ENCODE assay signal across 1 cellular context in the genomic region with DNA sequence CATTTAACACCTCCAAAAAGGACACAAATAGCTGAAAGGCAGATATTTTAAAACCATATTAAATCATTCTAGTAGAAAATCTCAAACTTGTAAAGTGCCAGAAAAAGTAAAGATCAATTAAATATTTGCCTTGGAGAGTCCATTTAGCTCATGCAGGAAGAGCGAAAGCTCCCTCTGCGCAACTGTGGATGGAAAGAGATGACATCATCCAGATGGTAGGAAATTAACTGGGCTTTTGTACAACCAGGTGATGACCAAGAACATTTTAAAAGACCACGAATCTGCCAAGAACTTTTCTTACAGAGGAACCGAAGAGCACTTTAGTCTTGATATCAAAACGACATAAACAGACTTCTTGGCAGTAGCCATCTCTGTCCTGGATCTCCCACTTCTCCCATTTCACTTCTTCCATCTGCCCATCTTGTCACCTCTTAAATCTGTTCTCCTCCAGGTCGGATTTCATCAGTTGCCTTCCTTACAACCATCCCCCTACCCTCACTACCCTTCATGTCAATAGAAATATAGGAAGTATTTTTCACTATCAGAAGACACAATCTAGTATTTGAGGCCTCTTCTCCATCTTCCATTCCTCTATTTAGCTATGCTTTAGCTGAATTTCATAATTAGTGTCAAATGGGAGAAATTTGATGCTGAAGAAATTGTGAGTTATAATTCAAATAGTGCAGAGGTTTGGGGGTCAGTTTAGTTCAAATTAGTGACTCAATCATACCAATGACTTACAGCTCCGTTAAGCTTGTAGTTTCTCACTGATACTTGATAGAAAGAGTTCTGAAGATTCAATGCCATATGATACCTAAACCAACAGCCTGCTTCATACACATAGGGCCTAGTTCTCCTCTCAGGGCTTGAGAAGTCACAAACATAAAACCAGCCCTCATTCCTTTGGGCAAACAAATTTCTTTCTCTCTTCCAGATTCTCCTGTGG.
TF ChIP-seq lines count a peak whose summit lies in the region.

No MANE protein-coding gene starts in this region.

TF ChIP-seq in HepG2, 621 proteins besides CTCF, POLR2A, EP300 and RAD21:
- TF ChIP-seq ATF7 (IDR thresholded peaks at IDR 0.05), result peak; percentile 83
- TF ChIP-seq ATF7 (CRISPR knock-in tag; IDR thresholded peaks at IDR 0.05), result no peak
- TF ChIP-seq BCLAF1 (IDR thresholded peaks at IDR 0.05), result no peak
- no peak for TF ChIP-seq IRF2 (CRISPR knock-in tag; IDR thresholded peaks at IDR 0.05)
